In the genomic region with DNA sequence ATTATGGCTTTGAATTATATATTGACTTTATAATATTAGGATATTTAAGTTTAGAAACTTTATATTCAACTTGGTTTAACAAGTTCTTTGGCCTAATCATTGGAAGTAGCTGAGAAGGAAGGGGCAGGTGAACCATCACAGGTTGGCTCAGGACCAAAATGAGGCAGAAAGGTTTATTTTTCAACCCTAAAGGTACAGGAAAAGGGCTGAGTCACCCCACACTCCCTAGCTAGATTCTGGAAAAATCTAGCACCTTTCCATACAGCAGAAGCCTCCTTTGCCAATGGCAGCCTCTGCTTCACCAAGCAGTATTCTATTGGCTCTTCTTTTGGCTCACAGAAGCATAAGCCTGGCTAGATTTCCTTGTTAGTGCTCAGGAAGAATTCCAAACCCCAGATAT, we compare ENCODE assay signal across 22 cellular contexts. TPM values are rescaled to one million over a fixed set of nuclear protein-coding genes. Genes with fewer than 3 reads are reported as not detected.
DNase-seq lines count a peak whose midpoint lies in the region; ATAC-seq, FAIRE-seq and TF ChIP-seq lines count a peak whose summit lies in the region.
"Had no signal": no experiment of that assay in that cellular context is flagged by ENCODE, and none has a peak within 500 bp of the region (broad histone marks: within the 10 kb centered on the region; RNA-seq: fewer than 3 reads in every experiment).

No MANE protein-coding gene starts in this region.

- H3K36me3 ChIP-seq in PC-3 (ENCODE audit: low read depth, low read length): no peaks in the 10 kb centered on the region
- no peaks in the 10 kb centered on the region for H3K36me3 ChIP-seq in bronchial epithelial cell (ENCODE audit: control insufficient read depth, insufficient read depth, low read length)
- no peaks in the 10 kb centered on the region for H3K36me3 ChIP-seq in keratinocyte (ENCODE audit: control insufficient read depth in 2 of 2, extremely low read depth in 1 of 2, insufficient read depth in 2 of 2, low read length in 2 of 2)
- no peaks in the 10 kb centered on the region for H3K36me3 ChIP-seq in heart right ventricle
- no peaks in the 10 kb centered on the region for H3K36me3 ChIP-seq in transverse colon
- H3K36me3 ChIP-seq: HAP-1 had no signal

- no peak for FAIRE-seq in bronchial epithelial cell (lab: Jason Lieb, UNC)
- peak; percentile 70 for FAIRE-seq in keratinocyte (lab: Jason Lieb, UNC)
- FAIRE-seq: GM12891, GM18507, H54 had no signal

- no peak overlapping the region for H3K4me2 ChIP-seq in PC-3 (ENCODE audit: low read length)
- H3K4me2 ChIP-seq in keratinocyte (ENCODE audit: control insufficient read depth, extremely low read depth, insufficient read depth, low read depth, low read length): no peak overlapping the region

- H3K9me1 ChIP-seq in keratinocyte (ENCODE audit: control insufficient read depth, extremely low read depth, insufficient read depth, low read length): no peaks in the 10 kb centered on the region

- CTCF ChIA-PET in PC-3 (lab: Charles Lee): no interaction called here
- CTCF ChIA-PET in RWPE1 (lab: Yijun Ruan, JAX): interaction anchor here (0.6 kb wide), 1 partner anchor 283 kb away, joined by 3 read pairs; no protein-coding TSS in a partner anchor

- H3K9me3 ChIP-seq in PC-3 (ENCODE audit: low read length) (no peaks in the 10 kb centered on the region), keratinocyte (ENCODE audit: control insufficient read depth, low read depth, low read length) (no peaks in the 10 kb centered on the region), heart right ventricle (peaks cover 0 to 15% (median 0%) of the 10 kb centered on the region in 11 donors), transverse colon (no peaks in the 10 kb centered on the region)
- H3K9me3 ChIP-seq: HAP-1 had no signal

- H2AFZ ChIP-seq in PC-3 (ENCODE audit: low read length): no peak overlapping the region
- no peak overlapping the region for H2AFZ ChIP-seq in keratinocyte (ENCODE audit: control insufficient read depth, low read length)

- H3K27me3 ChIP-seq in PC-3 (ENCODE audit: low read length) (no peaks in the 10 kb centered on the region), bronchial epithelial cell (ENCODE audit: control insufficient read depth, insufficient read depth, low read length) (no peaks in the 10 kb centered on the region), keratinocyte (ENCODE audit: control insufficient read depth, extremely low read depth, insufficient read depth, low read length) (no peaks in the 10 kb centered on the region), heart right ventricle (peaks cover 0 to 8% (median 0%) of the 10 kb centered on the region in 7 donors), transverse colon (no peaks in the 10 kb centered on the region)

- H3F3A ChIP-seq in PC-3 (ENCODE audit: low read length, unreplicated experiment): no peaks in the 10 kb centered on the region

- H4K20me1 ChIP-seq in PC-3 (ENCODE audit: low read length) (no peaks in the 10 kb centered on the region), keratinocyte (ENCODE audit: control insufficient read depth, extremely low read depth, insufficient read depth, low read length) (no peaks in the 10 kb centered on the region)

- H3K79me2 ChIP-seq in PC-3 (ENCODE audit: low read length): no peaks in the 10 kb centered on the region
- no peaks in the 10 kb centered on the region for H3K79me2 ChIP-seq in keratinocyte (ENCODE audit: control insufficient read depth, insufficient read depth, low read length)

- no peak for TF ChIP-seq EP300 in transverse colon (IDR thresholded peaks at IDR 0.05; ENCODE audit: low read depth)

- POLR2A ChIA-PET in PC-3 (lab: Charles Lee; ENCODE audit: unreplicated experiment) (no interaction called here), RWPE1 (lab: Yijun Ruan, JAX; ENCODE audit: low non-redundant PET) (no interaction called here)

- no TSS peak for BruUV-seq in PC-3 (replicated peaks; lab: Mats Ljungman, UMichigan)

- TF ChIP-seq CTCF in PC-3 (conservative IDR thresholded peaks at IDR 0.05; ENCODE audit: low read depth, low read length) (no peak), RWPE1 (conservative IDR thresholded peaks at IDR 0.05; ENCODE audit: low read depth) (no peak), bronchial epithelial cell (IDR thresholded peaks at IDR 0.05; ENCODE audit: insufficient read depth, low read length, severe bottlenecking) (no peak), keratinocyte (optimal IDR thresholded peaks at IDR 0.05 in 1 of 3, IDR thresholded peaks at IDR 0.05 in 1 of 3, conservative IDR thresholded peaks at IDR 0.05 in 1 of 3; ENCODE audit: extremely low read depth in 1 of 3, insufficient read depth in 2 of 3, low read length in 3 of 3) (no peak), heart right ventricle (IDR thresholded peaks at IDR 0.05) (no peak), transverse colon (IDR thresholded peaks at IDR 0.05) (no peak)

- DNase-seq in PC-3: peak; percentile 46
- peak; percentile 19 for DNase-seq in RWPE1 (ENCODE audit: low spot score)
- DNase-seq in bronchial epithelial cell (ENCODE audit: low read depth): peak; percentile 63
- no peak for DNase-seq in keratinocyte (ENCODE audit: low read depth, low spot score)
- no peak for DNase-seq in NCI-H1417 treated with DMSO at 0.1 percent for 48 hours (lab: John Stamatoyannopoulos, UW)
- no peak for DNase-seq in heart right ventricle
- no peak for DNase-seq in transverse colon
- DNase-seq: C1 segment of cervical spinal cord; Calu3; CD4-positive, alpha-beta memory T cell; COR-L47; DMS53; DMS79 treated with DMSO at 0.1 percent for 48 hours; GF-D8; GOT3; HFFc6 had no signal

- H3K9ac ChIP-seq in PC-3 (ENCODE audit: low read length) (no peak overlapping the region), keratinocyte (ENCODE audit: control insufficient read depth, extremely low read depth, insufficient read depth, low read length) (no peak overlapping the region)

- H3K27ac ChIP-seq in PC-3 (ENCODE audit: low read length) (no peak overlapping the region), RWPE1 (no peak overlapping the region), keratinocyte (ENCODE audit: control insufficient read depth, insufficient read depth, low read length) (no peak overlapping the region), heart right ventricle (no peak overlapping the region), transverse colon (no peak overlapping the region)

- H3K9me2 ChIP-seq in PC-3 (replicated peaks; ENCODE audit: low read length): no peaks in the 10 kb centered on the region

- dilution Hi-C loops in keratinocyte (cut with MboI; ENCODE audit: extremely low pct_ligation_motif_present, low sequenced_read_pairs): no loop called here

- TF ChIP-seq POLR2A in transverse colon (IDR thresholded peaks at IDR 0.05): no peak

- ATAC-seq in PC-3: no peak; the same call in 1 of the 2 replicates
- ATAC-seq in heart right ventricle: no peak
- no peak for ATAC-seq in HG02642 (IDR thresholded peaks at IDR 0.05; ENCODE audit: poor library complexity, unreplicated experiment)

- H3K4me1 ChIP-seq in PC-3 (ENCODE audit: insufficient read depth, low read length) (peaks cover 15% of the 10 kb centered on the region), keratinocyte (ENCODE audit: control insufficient read depth, extremely low read depth, insufficient read depth, low read length) (no peaks in the 10 kb centered on the region), heart right ventricle (peaks cover 0 to 9% (median 0%) of the 10 kb centered on the region in 9 donors), transverse colon (no peaks in the 10 kb centered on the region)

- H3K4me3 ChIP-seq in PC-3 (ENCODE audit: low read length) (no peak overlapping the region), bronchial epithelial cell (ENCODE audit: low read depth, low read length) (no peak overlapping the region), keratinocyte (ENCODE audit: control insufficient read depth in 2 of 3, extremely low read depth in 1 of 3, insufficient read depth in 2 of 3, low read depth in 1 of 3, low read length in 3 of 3) (no peak overlapping the region), heart right ventricle (no peak overlapping the region), transverse colon (no peak overlapping the region)
- H3K4me3 ChIP-seq: HAP-1 had no signal

- intact Hi-C loops in PC-3 (cut with micrococcal nuclease) (loop anchor here (5.0 kb wide), 1 partner anchor 338 kb away; no protein-coding TSS in a partner anchor), heart right ventricle (cut with DNase I) (loop anchor here (5.0 to 10.0 kb wide), 5 partner anchors 93 to 198 kb away; no protein-coding TSS in a partner anchor), transverse colon (cut with DNase I; ENCODE audit: low total_unique reads) (no loop called here)

- in situ Hi-C loops in transverse colon (cut with MboI; ENCODE audit: low pct_ligation_motif_present in 1 of 4, low pct_unique_long_range_greater_than_20kb in 1 of 4, low sequenced_read_pairs in 3 of 4): loop anchor here in 3 of 4 donors (10.0 to 25.0 kb wide), 3 partner anchors 95 to 195 kb away; partner anchors contain the start of gene MAP3K9 (in 2 of the 3)

RNA-seq across cellular contexts. Expression of gene MED6, which starts 19.3 kb away (rescaled TPM):
- 37.8 and 46.9 TPM in 2 replicates for total RNA-seq in PC-3 (2014; rRNA removed)
- 31.6 and 33.4 TPM in 2 replicates for total RNA-seq in bronchial epithelial cell
- polyA plus RNA-seq in keratinocyte: 36.9 to 52.6 TPM (median 40.0 TPM) in 3 replicates
- polyA plus RNA-seq in keratinocyte (2011; ENCODE audit: low read depth): 18.2 TPM
- polyA plus RNA-seq in keratinocyte (2011; cell fraction: cytosol; rRNA removed): 26.0 and 64.8 TPM in 2 replicates
- 39.4 and 58.8 TPM in 2 replicates for polyA plus RNA-seq in keratinocyte (2011; cell fraction: nucleus; rRNA removed)
- 26.0 and 32.3 TPM in 2 replicates for polyA plus RNA-seq in keratinocyte (2012; ENCODE audit: low replicate concordance)
- 6.2 to 50.8 TPM (median 44.2 TPM) in 3 replicates for polyA minus RNA-seq in keratinocyte
- 11.1 TPM for polyA minus RNA-seq in keratinocyte (2011; cell fraction: cytosol; rRNA and poly(A)+ RNA removed)
- polyA minus RNA-seq in keratinocyte (2011; cell fraction: nucleus; rRNA and poly(A)+ RNA removed): 19.5 and 37.3 TPM in 2 replicates
- total RNA-seq in heart right ventricle: 10 to 100 TPM; 19.2 to 26.6 (median 22.0) TPM
- 10 to 100 TPM in 1 of 2 donors, 1 to 10 TPM in 1; 7.8 to 17.0 TPM for polyA plus RNA-seq in heart right ventricle
- total RNA-seq in transverse colon: 10 to 100 TPM in 3 of 4 donors, 1 to 10 TPM in 1; 6.0 to 33.5 (median 23.7) TPM

RNA-seq across cellular contexts. Expression of gene TTC9, which starts 22.0 kb away (rescaled TPM):
- 3.6 and 4.1 TPM in 2 replicates for total RNA-seq in PC-3 (2014; rRNA removed)
- 5.3 and 9.7 TPM in 2 replicates for total RNA-seq in bronchial epithelial cell
- polyA plus RNA-seq in keratinocyte: 0.50 to 0.85 TPM (median 0.59 TPM) in 3 replicates
- polyA plus RNA-seq in keratinocyte (2011; ENCODE audit: low read depth): 1.9 TPM
- 0.90 and 1.4 TPM in 2 replicates for polyA plus RNA-seq in keratinocyte (2011; cell fraction: cytosol; rRNA removed)
- 0.71 and 1.0 TPM in 2 replicates for polyA plus RNA-seq in keratinocyte (2011; cell fraction: nucleus; rRNA removed)
- polyA plus RNA-seq in keratinocyte (2012; ENCODE audit: low replicate concordance): 0.69 and 2.9 TPM in 2 replicates
- 0.43 to 0.98 TPM (median 0.58 TPM) in 3 replicates for polyA minus RNA-seq in keratinocyte
- polyA minus RNA-seq in keratinocyte (2011; cell fraction: cytosol; rRNA and poly(A)+ RNA removed): 0.38 TPM
- 0.54 and 0.74 TPM in 2 replicates for polyA minus RNA-seq in keratinocyte (2011; cell fraction: nucleus; rRNA and poly(A)+ RNA removed)
- total RNA-seq in heart right ventricle: 1 to 10 TPM in 6 of 10 donors, under 1 TPM in 4; 0.31 to 2.9 (median 1.6) TPM
- polyA plus RNA-seq in heart right ventricle: under 1 TPM; 0.22 to 0.84 TPM
- total RNA-seq in transverse colon: 1 to 10 TPM in 1 of 4 donors, under 1 TPM in 1, not detected in 2; 0.41 to 1.3 TPM
- total RNA-seq: G401 had no signal

Comparison
In these comparisons a context has a peak if more than half of its experiments do, and no peak if none do; other contexts are left out.
1. DNase-seq: peak in PC-3 (single experiment), RWPE1 (single experiment) and bronchial epithelial cell (single experiment); none in keratinocyte (single experiment), NCI-H1417 treated with DMSO at 0.1 percent for 48 hours (single experiment), heart right ventricle (0 of 2) and transverse colon (single experiment).